Comparison of ENCODE assay signal across 8 cellular contexts in the genomic region with DNA sequence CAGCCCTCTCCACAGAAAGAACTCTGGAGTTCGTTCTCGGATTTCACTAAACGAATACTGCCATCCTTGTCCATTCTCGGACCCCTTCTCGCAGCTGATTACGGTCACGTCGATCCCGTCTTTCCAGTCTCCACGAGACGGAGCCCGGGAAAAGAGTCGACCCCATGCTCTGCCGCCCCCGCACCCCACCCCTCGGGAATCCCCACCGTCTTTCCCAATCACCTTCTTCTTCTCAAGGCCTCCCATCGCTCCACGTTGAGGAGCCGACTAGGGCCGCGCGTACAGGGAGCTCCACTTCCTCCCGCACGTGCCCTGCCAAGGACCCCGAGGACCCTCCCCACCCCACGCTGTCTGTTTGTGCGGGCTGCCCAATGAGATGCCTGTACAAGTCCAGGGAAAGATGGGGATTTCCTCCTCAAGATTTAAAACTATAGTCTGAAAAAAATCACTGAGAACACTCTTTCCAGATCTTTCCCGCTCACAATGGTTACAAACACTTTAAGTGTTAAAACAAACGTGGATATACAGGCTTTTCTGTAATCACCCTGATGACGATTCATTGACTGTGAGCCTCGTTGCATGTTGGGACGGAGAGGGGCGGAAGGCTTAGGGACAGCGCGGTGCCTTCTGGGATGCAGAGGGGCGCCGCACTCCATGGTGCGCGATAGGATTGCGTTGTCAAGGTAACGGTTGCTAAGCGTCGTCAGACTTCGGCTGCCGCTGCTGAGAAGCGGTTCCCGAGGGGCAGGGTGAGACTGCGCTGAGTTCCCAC. TPM values are rescaled to one million over a fixed set of nuclear protein-coding genes. Genes with fewer than 3 reads are reported as not detected.
DNase-seq lines count a peak whose midpoint lies in the region; ATAC-seq and TF ChIP-seq lines count a peak whose summit lies in the region.

Gene PES1, minus strand, starts transcription at position 323 of the 772 bp plus-strand sequence. Its CDS starts 77 bp downstream, at position 246.

- H3K27ac ChIP-seq in esophagus (ENCODE audit: low read depth in 2 of 2, low read length in 1 of 2): peak within 1 kb of the TSS; percentile 53 to 59
- H3K27ac ChIP-seq in mucosa of rectum (ENCODE audit: low read depth in 2 of 2, low read length in 2 of 2): peak within 1 kb of the TSS; percentile 76 to 80

- no peaks in the 10 kb centered on the region for H3K36me3 Mint-ChIP-seq in activated T-cell treated with anti-CD3 and anti-CD28 coated beads, Interleukin-2, amount 50 U/mL, for 24 hours (ENCODE audit: low read depth)

- H3K27me3 Mint-ChIP-seq in activated T-cell treated with anti-CD3 and anti-CD28 coated beads, Interleukin-2, amount 50 U/mL, for 24 hours: peaks cover 12% of the 10 kb centered on the region

- peaks cover 6% of the 10 kb centered on the region for H3K4me1 Mint-ChIP-seq in activated T-cell treated with anti-CD3 and anti-CD28 coated beads, Interleukin-2, amount 50 U/mL, for 24 hours (ENCODE audit: low read depth)

- no peak within 1 kb of the TSS for H3K27ac Mint-ChIP-seq in activated T-cell treated with anti-CD3 and anti-CD28 coated beads, Interleukin-2, amount 50 U/mL, for 24 hours

- DNase-seq in DMS53 treated with DMSO at 0.1 percent for 48 hours (lab: John Stamatoyannopoulos, UW; ENCODE audit: unreplicated experiment) (peak; percentile 50), KG1 (lab: John Stamatoyannopoulos, UW) (peak; percentile 96)
- DNase-seq in activated T-cell treated with anti-CD3 and anti-CD28 coated beads, Interleukin-2, amount 50 U/mL, for 24 hours: peak; percentile 92
- peak; percentile 94 for DNase-seq in stimulated activated CD8-positive, alpha-beta memory T cell treated with anti-CD3 and anti-CD28 coated beads, Interleukin-4, amount 100 ng/mL, for 48 hours

- H3K4me3 Mint-ChIP-seq in activated T-cell treated with anti-CD3 and anti-CD28 coated beads, Interleukin-2, amount 50 U/mL, for 24 hours: no peak within 1 kb of the TSS

- no peaks in the 10 kb centered on the region for H3K9me3 Mint-ChIP-seq in activated T-cell treated with anti-CD3 and anti-CD28 coated beads, Interleukin-2, amount 50 U/mL, for 24 hours

- H3K4me1 ChIP-seq in esophagus (ENCODE audit: control insufficient read depth in 2 of 2, insufficient read depth in 2 of 2, low read length in 1 of 2) (peaks cover 0 to 3% of the 10 kb centered on the region in 2 donors), mucosa of rectum (ENCODE audit: control insufficient read depth in 2 of 2, insufficient read depth in 2 of 2, low read length in 2 of 2) (peaks cover 10 to 16% of the 10 kb centered on the region in 2 donors)

- ATAC-seq in GM21723 (IDR thresholded peaks at IDR 0.05; ENCODE audit: unreplicated experiment): peak; percentile 95

- WGBS in esophagus, 2 donors: 1% methylated on average over 49 of the region's 49 CpGs

- H3K27me3 ChIP-seq in esophagus (ENCODE audit: control insufficient read depth in 1 of 2, insufficient read depth in 2 of 2, low read length in 2 of 2) (no peaks in the 10 kb centered on the region), mucosa of rectum (ENCODE audit: control insufficient read depth in 2 of 2, insufficient read depth in 2 of 2, low read length in 2 of 2) (peaks cover 0 to 4% of the 10 kb centered on the region in 2 donors)

- H3K9ac ChIP-seq in mucosa of rectum (ENCODE audit: low read depth in 1 of 2, low read length in 2 of 2): peak within 1 kb of the TSS; percentile 77 to 92

- peaks cover 14 to 18% of the 10 kb centered on the region in 2 donors for H3K36me3 ChIP-seq in esophagus (ENCODE audit: control insufficient read depth in 2 of 2, insufficient read depth in 2 of 2, low read length in 1 of 2)
- H3K36me3 ChIP-seq in mucosa of rectum (ENCODE audit: control insufficient read depth in 2 of 2, insufficient read depth in 2 of 2, low read length in 2 of 2): peaks cover 23 to 25% of the 10 kb centered on the region in 2 donors

- H3K4me3 ChIP-seq in esophagus (ENCODE audit: low read depth in 1 of 2, low read length in 2 of 2) (peak within 1 kb of the TSS; percentile 62 to 94), mucosa of rectum (ENCODE audit: low read length in 2 of 2) (peak within 1 kb of the TSS; percentile 92 to 100)

- H3K9me3 ChIP-seq in esophagus (ENCODE audit: control insufficient read depth in 2 of 2, insufficient read depth in 1 of 2, low read depth in 1 of 2, low read length in 1 of 2): no peaks in the 10 kb centered on the region
- no peaks in the 10 kb centered on the region for H3K9me3 ChIP-seq in mucosa of rectum (ENCODE audit: control insufficient read depth in 2 of 2, low read length in 2 of 2)

TF ChIP-seq in PFSK-1, 5 proteins besides CTCF, POLR2A, EP300 and RAD21:
- TF ChIP-seq SIN3A (IDR thresholded peaks at IDR 0.05; ENCODE audit: borderline replicate concordance, insufficient read depth, low read length) (peak; percentile 77; the same call in 1 of the 2 replicates), TAF1 (IDR thresholded peaks at IDR 0.05; ENCODE audit: borderline replicate concordance, insufficient read depth, low read length) (peak; percentile 53; the same call in 1 of the 2 replicates), FOXP2 (optimal IDR thresholded peaks at IDR 0.05; ENCODE audit: borderline replicate concordance, extremely low read depth, extremely low read length, insufficient read depth) (peak; percentile 23), POLR2AphosphoS5 (IDR thresholded peaks at IDR 0.05; ENCODE audit: low read depth, low read length) (peak; percentile 66; the same call in 1 of the 2 replicates)
- TF ChIP-seq, protein P1, sequence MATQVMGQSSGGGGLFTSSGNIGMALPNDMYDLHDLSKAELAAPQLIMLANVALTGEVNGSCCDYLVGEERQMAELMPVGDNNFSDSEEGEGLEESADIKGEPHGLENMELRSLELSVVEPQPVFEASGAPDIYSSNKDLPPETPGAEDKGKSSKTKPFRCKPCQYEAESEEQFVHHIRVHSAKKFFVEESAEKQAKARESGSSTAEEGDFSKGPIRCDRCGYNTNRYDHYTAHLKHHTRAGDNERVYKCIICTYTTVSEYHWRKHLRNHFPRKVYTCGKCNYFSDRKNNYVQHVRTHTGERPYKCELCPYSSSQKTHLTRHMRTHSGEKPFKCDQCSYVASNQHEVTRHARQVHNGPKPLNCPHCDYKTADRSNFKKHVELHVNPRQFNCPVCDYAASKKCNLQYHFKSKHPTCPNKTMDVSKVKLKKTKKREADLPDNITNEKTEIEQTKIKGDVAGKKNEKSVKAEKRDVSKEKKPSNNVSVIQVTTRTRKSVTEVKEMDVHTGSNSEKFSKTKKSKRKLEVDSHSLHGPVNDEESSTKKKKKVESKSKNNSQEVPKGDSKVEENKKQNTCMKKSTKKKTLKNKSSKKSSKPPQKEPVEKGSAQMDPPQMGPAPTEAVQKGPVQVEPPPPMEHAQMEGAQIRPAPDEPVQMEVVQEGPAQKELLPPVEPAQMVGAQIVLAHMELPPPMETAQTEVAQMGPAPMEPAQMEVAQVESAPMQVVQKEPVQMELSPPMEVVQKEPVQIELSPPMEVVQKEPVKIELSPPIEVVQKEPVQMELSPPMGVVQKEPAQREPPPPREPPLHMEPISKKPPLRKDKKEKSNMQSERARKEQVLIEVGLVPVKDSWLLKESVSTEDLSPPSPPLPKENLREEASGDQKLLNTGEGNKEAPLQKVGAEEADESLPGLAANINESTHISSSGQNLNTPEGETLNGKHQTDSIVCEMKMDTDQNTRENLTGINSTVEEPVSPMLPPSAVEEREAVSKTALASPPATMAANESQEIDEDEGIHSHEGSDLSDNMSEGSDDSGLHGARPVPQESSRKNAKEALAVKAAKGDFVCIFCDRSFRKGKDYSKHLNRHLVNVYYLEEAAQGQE (IDR thresholded peaks at IDR 0.05; ENCODE audit: insufficient read depth in 1 of 2, low read depth in 2 of 2, low read length in 2 of 2): no peak

RNA-seq across cellular contexts. Expression of gene PES1, which starts in this region (rescaled TPM):
- 202 TPM for polyA plus RNA-seq in PFSK-1 (2012; ENCODE audit: insufficient read length, low read depth)
- 10 to 100 TPM; 31.3 to 46.6 TPM for polyA plus RNA-seq in esophagus

Comparison
In these comparisons a context has a peak if more than half of its experiments do, and no peak if none do; other contexts are left out.
1. Peak in every context shown above with its lines: DNase-seq, ATAC-seq, H3K4me3 ChIP-seq and H3K27ac ChIP-seq.